Comparison of ENCODE assay signal across 10 cellular contexts in genomic region chr9:126893079-126893478, GRCh38. TPM values are rescaled to one million over a fixed set of nuclear protein-coding genes. Genes with fewer than 3 reads are reported as not detected.
DNase-seq lines count a peak whose midpoint lies in the region; ATAC-seq and TF ChIP-seq lines count a peak whose summit lies in the region.
"Had no signal": no experiment of that assay in that cellular context is flagged by ENCODE, and none has a peak within 500 bp of the region (broad histone marks: within the 10 kb centered on the region; RNA-seq: fewer than 3 reads in every experiment).

No MANE protein-coding gene starts in this region.

- no peak overlapping the region for H3K4me2 ChIP-seq in PC-9

- no peaks in the 10 kb centered on the region for H3K9me2 ChIP-seq in PC-9 (ENCODE audit: insufficient read depth)

- TF ChIP-seq CTCF in cardiac muscle cell (IDR thresholded peaks at IDR 0.05; ENCODE audit: low read depth, low read length) = peak; percentile 20
- TF ChIP-seq CTCF in PC-9 (conservative IDR thresholded peaks at IDR 0.05) = peak; percentile 37; the same call in 1 of the 2 replicates
- no peak for TF ChIP-seq CTCF in GM20000 (IDR thresholded peaks at IDR 0.05; ENCODE audit: extremely low read depth, missing control alignments)

- CTCF ChIA-PET in PC-9 (lab: Charles Lee) = no interaction called here

- ATAC-seq in Right ventricle myocardium superior (ENCODE audit: poor library complexity) (no peak), GM19035 (IDR thresholded peaks at IDR 0.05; ENCODE audit: unreplicated experiment) (no peak)

- no peaks in the 10 kb centered on the region for H3F3A ChIP-seq in PC-9 (ENCODE audit: insufficient read depth, low read depth)

- H3K4me1 ChIP-seq in cardiac muscle cell (ENCODE audit: low read depth) (peaks cover 5% of the 10 kb centered on the region), PC-9 (replicated peaks; ENCODE audit: insufficient read depth) (peaks cover 10% of the 10 kb centered on the region)

- BruUV-seq in PC-9 (replicated peaks; lab: Mats Ljungman, UMichigan) = no TSS peak

- H3K27me3 ChIP-seq in cardiac muscle cell = no peaks in the 10 kb centered on the region
- no peaks in the 10 kb centered on the region for H3K27me3 ChIP-seq in PC-9 (ENCODE audit: insufficient read depth, low read depth)

- H4K20me1 ChIP-seq in PC-9 (ENCODE audit: insufficient read depth) = no peaks in the 10 kb centered on the region

- H3K9me3 ChIP-seq in cardiac muscle cell (ENCODE audit: low read depth) = no peaks in the 10 kb centered on the region
- no peaks in the 10 kb centered on the region for H3K9me3 ChIP-seq in PC-9 (ENCODE audit: insufficient read depth, low read depth)

- no peak overlapping the region for H2AFZ ChIP-seq in PC-9

- POLR2A ChIA-PET in PC-9 (lab: Charles Lee; ENCODE audit: unreplicated experiment) = no interaction called here

- H3K4me3 ChIP-seq in cardiac muscle cell (no peak overlapping the region), PC-9 (no peak overlapping the region)

- no peaks in the 10 kb centered on the region for H3K79me2 ChIP-seq in PC-9 (ENCODE audit: low read depth)

- H3K27ac ChIP-seq in cardiac muscle cell (no peak overlapping the region), PC-9 (no peak overlapping the region)

- intact Hi-C loops in Right ventricle myocardium superior (cut with DNase I) (no loop called here), PC-9 (cut with micrococcal nuclease; ENCODE audit: unreplicated experiment) (no loop called here)

- H3K36me3 ChIP-seq in cardiac muscle cell (no peaks in the 10 kb centered on the region), PC-9 (ENCODE audit: low read depth) (no peaks in the 10 kb centered on the region)

- no peak for DNase-seq in cardiac muscle cell (ENCODE audit: low read depth in 1 of 2, low spot score in 1 of 2)
- no peak for DNase-seq in Right ventricle myocardium superior
- no peak for DNase-seq in PC-9
- peak; percentile 37 for DNase-seq in iPS-NIHi11 (ENCODE audit: low spot score)
- DNase-seq in T-helper 1 cell = no peak
- DNase-seq in globus pallidus (ENCODE audit: low spot score) = no peak
- DNase-seq in GM20000 (ENCODE audit: low spot score) = no peak
- DNase-seq: activated naive CD8-positive, alpha-beta T cell treated with anti-CD3 and anti-CD28 coated beads, Interleukin-2, amount 10 ng/mL, durations not matched to agents 7 days and 5 days; NCI-H2107 had no signal

RNA-seq across cellular contexts. Expression of gene RALGPS1, which starts 21.5 kb away (rescaled TPM):
- total RNA-seq in cardiac muscle cell (16.1 and 18.1 TPM in 2 replicates), Right ventricle myocardium superior (17.7 TPM), PC-9 (2021) (23.3 and 25.8 TPM in 2 replicates)
- 14.1 and 15.7 TPM in 2 replicates for polyA plus RNA-seq in cardiac muscle cell

RNA-seq across cellular contexts. Expression of gene ZBTB34, which starts 32.6 kb away (rescaled TPM):
- total RNA-seq in cardiac muscle cell = 10.9 and 13.0 TPM in 2 replicates
- polyA plus RNA-seq in cardiac muscle cell = 4.9 and 8.8 TPM in 2 replicates
- 5.5 TPM for total RNA-seq in Right ventricle myocardium superior
- total RNA-seq in PC-9 (2021) = 8.2 and 9.0 TPM in 2 replicates
